Comparison of ENCODE assay signal across 29 cellular contexts in the genomic region with DNA sequence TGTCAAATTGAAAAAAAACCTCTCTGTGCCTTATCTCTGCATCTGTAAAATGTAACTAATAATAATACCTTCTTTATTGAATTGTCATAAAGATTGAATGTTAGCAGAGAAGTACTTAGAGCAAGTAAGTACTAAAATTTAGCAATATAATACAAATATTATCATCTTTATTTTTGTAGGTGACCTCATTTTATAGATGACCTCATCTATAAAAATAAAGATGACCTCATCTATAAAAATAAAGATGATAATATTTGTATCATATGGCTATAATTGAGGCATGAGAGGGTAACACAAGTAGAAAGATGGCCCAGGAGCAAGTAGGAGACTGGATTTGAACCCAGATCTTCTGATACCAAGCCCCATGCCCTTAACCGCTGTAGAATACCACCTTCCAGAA.
"Had no signal": no experiment of that assay in that cellular context is flagged by ENCODE, and none has a peak within 500 bp of the region (broad histone marks: within the 10 kb centered on the region; RNA-seq: fewer than 3 reads in every experiment).

No MANE protein-coding gene starts in this region.

- H3K27ac ChIP-seq: body of pancreas, colonic mucosa, gastrocnemius medialis, heart left ventricle, WERI-Rb-1 had no signal

- H3K27me3 ChIP-seq: body of pancreas, colonic mucosa, gastrocnemius medialis, heart left ventricle had no signal

- H3K9me3 ChIP-seq: body of pancreas, colonic mucosa, gastrocnemius medialis, heart left ventricle had no signal

- FAIRE-seq: endometrium had no signal

- H3K36me3 ChIP-seq: colonic mucosa, gastrocnemius medialis, heart left ventricle, WERI-Rb-1 had no signal

- ATAC-seq: activated CD4-positive, CD25-positive, alpha-beta regulatory T cell treated with anti-CD3 and anti-CD28 coated beads, Interleukin-2, amount 50 U/mL, for 24 hours; activated CD8-positive, alpha-beta T cell treated with anti-CD3 and anti-CD28 coated beads for 36 hours; activated T-cell treated with anti-CD3 and anti-CD28 coated beads, Interleukin-2, amount 50 U/mL, for 4 hours; activated T-helper 17 cell treated with anti-CD3 and anti-CD28 coated beads, Interleukin-2, amount 50 U/mL, for 72 hours; body of pancreas; esophagus mucosa; gastrocnemius medialis; heart left ventricle; T-helper 17 cell had no signal

- DNase-seq: activated B cell treated with CpG ODN at 0.5 μM for 24 hours; activated CD4-positive, alpha-beta T cell treated with anti-CD3 and anti-CD28 coated beads for 48 hours; activated CD4-positive, alpha-beta T cell treated with anti-CD3 and anti-CD28 coated beads, Interleukin-2, amount 50 U/mL, for 1 hour; activated CD4-positive, alpha-beta T cell treated with anti-CD3 and anti-CD28 coated beads, Interleukin-2, amount 50 U/mL, for 48 hours; activated CD8-positive, alpha-beta memory T cell treated with anti-CD3 and anti-CD28 coated beads for 24 hours; activated CD8-positive, alpha-beta T cell treated with anti-CD3 and anti-CD28 coated beads for 36 hours; activated effector memory CD4-positive, alpha-beta T cell treated with Interleukin-2 at 50 U/mL for 16 hours; activated gamma-delta T cell treated with Interleukin-2 at 50 U/mL for 16 hours; activated naive CD4-positive, alpha-beta T cell treated with anti-CD3 and anti-CD28 coated beads, Interleukin-2, amount 50 U/mL, for 16 hours; activated naive CD4-positive, alpha-beta T cell treated with Interleukin-2 at 50 U/mL for 16 hours; activated T-cell treated with anti-CD3 and anti-CD28 coated beads, Interleukin-2, amount 50 U/mL, for 4 hours; amniotic stem cell; anterior cingulate cortex; body of pancreas; caudate nucleus; effector CD8-positive, alpha-beta T cell; foreskin fibroblast; gastrocnemius medialis; glutamatergic neuron; heart left ventricle; T-helper 1 cell; T-helper 17 cell; T1000; WERI-Rb-1 had no signal

- H3K4me3 ChIP-seq: body of pancreas, colonic mucosa, gastrocnemius medialis, heart left ventricle had no signal

- H3K4me1 ChIP-seq: body of pancreas, colonic mucosa, gastrocnemius medialis had no signal
